1 cellular context compared by ENCODE assay signal in genomic region chr18:9103488-9103887, GRCh38.
TF ChIP-seq lines count a peak whose summit lies in the region.

No MANE protein-coding gene starts in this region.

TF ChIP-seq in K562, 482 proteins besides CTCF, POLR2A, EP300 and RAD21 (continued from another document):
- no peak for TF ChIP-seq THAP12 (CRISPR knock-in tag; IDR thresholded peaks at IDR 0.05)
- peak in 1 of 2 experiments; percentile 34; a peak in 1 of 4 replicates for TF ChIP-seq FOXA3 (CRISPR knock-in tag; conservative IDR thresholded peaks at IDR 0.05 in 1 of 2, IDR thresholded peaks at IDR 0.05 in 1 of 2)
- peak; percentile 30 for TF ChIP-seq KDM5B (IDR thresholded peaks at IDR 0.05; ENCODE audit: insufficient replicate concordance, low read depth, low read length)
- TF ChIP-seq ZBTB40 (IDR thresholded peaks at IDR 0.05) = 0 out of 2 replicates have a peak, but pooled peaks have one; percentile 4
- TF ChIP-seq ZBTB40 (CRISPR knock-in tag; IDR thresholded peaks at IDR 0.05) = no peak
- TF ChIP-seq RCOR1 (IDR thresholded peaks at IDR 0.05; ENCODE audit: borderline replicate concordance in 1 of 2, low read depth in 2 of 2, low read length in 2 of 2) = 0 out of 4 replicates have a peak, but pooled peaks of 1 of the 2 experiments have one; percentile 17
- 0 out of 2 replicates have a peak, but pooled peaks have one; percentile 45 for TF ChIP-seq HDAC2 (IDR thresholded peaks at IDR 0.05)
- TF ChIP-seq RBM25 (IDR thresholded peaks at IDR 0.05; ENCODE audit: low read depth, low read length, severe bottlenecking) = peak; percentile 88
- peak; percentile 71; the same call in 1 of the 2 replicates for TF ChIP-seq HMBOX1 (IDR thresholded peaks at IDR 0.05)
- TF ChIP-seq SRSF7 (optimal IDR thresholded peaks at IDR 0.05; ENCODE audit: low read depth, low read length) = no peak
- peak; percentile 21 to 33 for TF ChIP-seq AFF1 (IDR thresholded peaks at IDR 0.05; ENCODE audit: low read depth in 1 of 2, partially characterized antibody in 2 of 2)
- TF ChIP-seq ATF2 (CRISPR knock-in tag; IDR thresholded peaks at IDR 0.05) = no peak
- TF ChIP-seq DDX20 (tag; IDR thresholded peaks at IDR 0.05; ENCODE audit: low read depth) = no peak
- no peak for TF ChIP-seq ZBTB11 (CRISPR knock-in tag; IDR thresholded peaks at IDR 0.05)
- TF ChIP-seq EHMT2 (IDR thresholded peaks at IDR 0.05) = 0 out of 2 replicates have a peak, but pooled peaks have one; percentile 4
- TF ChIP-seq BRD9 (IDR thresholded peaks at IDR 0.05; ENCODE audit: low read depth, partially characterized antibody) = peak; percentile 67
- TF ChIP-seq MAX (CRISPR knock-in tag; IDR thresholded peaks at IDR 0.05) = no peak
- TF ChIP-seq ARHGAP35 (IDR thresholded peaks at IDR 0.05; ENCODE audit: partially characterized antibody) = no peak
- TF ChIP-seq CREB5 (CRISPR knock-in tag; IDR thresholded peaks at IDR 0.05) = 0 out of 2 replicates have a peak, but pooled peaks have one; percentile 26
- TF ChIP-seq HNRNPLL (IDR thresholded peaks at IDR 0.05; ENCODE audit: low read depth, low read length, poor library complexity, severe bottlenecking) = no peak
- 0 out of 2 replicates have a peak, but pooled peaks have one; percentile 43 for TF ChIP-seq GATAD2B (IDR thresholded peaks at IDR 0.05; ENCODE audit: borderline replicate concordance)
- peak in 1 of 2 experiments; percentile 3; a peak in 1 of 4 replicates for TF ChIP-seq SRF (CRISPR knock-in tag; IDR thresholded peaks at IDR 0.05)
- TF ChIP-seq DEAF1 (CRISPR knock-in tag; IDR thresholded peaks at IDR 0.05) = peak; percentile 47
- no peak for TF ChIP-seq ZNF143 (CRISPR knock-in tag; IDR thresholded peaks at IDR 0.05)
- peak; percentile 28; the same call in 1 of the 2 replicates for TF ChIP-seq ESRRA (IDR thresholded peaks at IDR 0.05; ENCODE audit: borderline replicate concordance, low read depth)
- peak; percentile 55; the same call in 1 of the 2 replicates for TF ChIP-seq BCOR (IDR thresholded peaks at IDR 0.05)
- TF ChIP-seq MECOM (CRISPR knock-in tag; IDR thresholded peaks at IDR 0.05) = no peak
